Comparison of ENCODE assay signal across 31 cellular contexts in genomic region chr2:68940369-68940768, GRCh38. TPM values are rescaled to one million over a fixed set of nuclear protein-coding genes. Genes with fewer than 3 reads are reported as not detected.
"Had no signal": no experiment of that assay in that cellular context is flagged by ENCODE, and none has a peak within 500 bp of the region (broad histone marks: within the 10 kb centered on the region; RNA-seq: fewer than 3 reads in every experiment).

No MANE protein-coding gene starts in this region.

- H3K9me3 Mint-ChIP-seq: dendritic cell treated with granulocyte-macrophage colony-stimulating factor and Interleukin-4, amounts not matched to agents 40 ng/mL and 50 ng/mL, for 4 days; effector memory CD8-positive, alpha-beta T cell had no signal

- ATAC-seq: effector memory CD8-positive, alpha-beta T cell; esophagus mucosa; gastrocnemius medialis; heart right ventricle; left cardiac atrium; left lung; left ventricle myocardium superior; lower lobe of right lung; mucosa of descending colon had no signal

- H3K4me3 Mint-ChIP-seq: dendritic cell treated with granulocyte-macrophage colony-stimulating factor and Interleukin-4, amounts not matched to agents 40 ng/mL and 50 ng/mL, for 4 days; effector memory CD8-positive, alpha-beta T cell; endodermal cell; mesothelial cell of epicardium; naive B cell had no signal

- H3K36me3 Mint-ChIP-seq: mesothelial cell of epicardium had no signal

- H3K27ac Mint-ChIP-seq: dendritic cell treated with granulocyte-macrophage colony-stimulating factor and Interleukin-4, amounts not matched to agents 40 ng/mL and 50 ng/mL, for 4 days; effector memory CD8-positive, alpha-beta T cell; endodermal cell; mesothelial cell of epicardium; naive B cell had no signal

- DNase-seq: colonic mucosa; cortex of kidney; effector CD8-positive, alpha-beta T cell; effector memory CD8-positive, alpha-beta T cell; endodermal cell; erythroblast; esophagus squamous epithelium; foreskin fibroblast; foreskin melanocyte; gastrocnemius medialis; glutamatergic neuron; head of caudate nucleus; heart right ventricle; hippocampal formation; left cardiac atrium; left lung; left ventricle myocardium superior; lower lobe of right lung; mesenchymal stem cell; mucosa of descending colon; naive B cell had no signal

RNA-seq across cellular contexts. Expression of gene GKN2, which starts 12.3 kb away (rescaled TPM):
- total RNA-seq: dermis microvascular lymphatic vessel endothelial cell, endodermal cell, esophagus mucosa, esophagus squamous epithelium, gastrocnemius medialis, glomerular endothelial cell, heart right ventricle, kidney epithelial cell, left cardiac atrium, left ventricle myocardium superior, lower leg skin, lung microvascular endothelial cell, mesenteric fat pad, mesothelial cell of epicardium, mucosa of descending colon, myocyte had no signal

RNA-seq across cellular contexts. Expression of gene GKN1, which starts 34.1 kb away (rescaled TPM):
- total RNA-seq: colonic mucosa, dermis microvascular lymphatic vessel endothelial cell, endodermal cell, esophagus mucosa, gastrocnemius medialis, glomerular endothelial cell, heart right ventricle, left cardiac atrium, left lung, left ventricle myocardium superior, lower leg skin, lower lobe of right lung, lung microvascular endothelial cell, mesenteric fat pad, mesothelial cell of epicardium, mucosa of descending colon, myocyte had no signal
